In the genomic region with DNA sequence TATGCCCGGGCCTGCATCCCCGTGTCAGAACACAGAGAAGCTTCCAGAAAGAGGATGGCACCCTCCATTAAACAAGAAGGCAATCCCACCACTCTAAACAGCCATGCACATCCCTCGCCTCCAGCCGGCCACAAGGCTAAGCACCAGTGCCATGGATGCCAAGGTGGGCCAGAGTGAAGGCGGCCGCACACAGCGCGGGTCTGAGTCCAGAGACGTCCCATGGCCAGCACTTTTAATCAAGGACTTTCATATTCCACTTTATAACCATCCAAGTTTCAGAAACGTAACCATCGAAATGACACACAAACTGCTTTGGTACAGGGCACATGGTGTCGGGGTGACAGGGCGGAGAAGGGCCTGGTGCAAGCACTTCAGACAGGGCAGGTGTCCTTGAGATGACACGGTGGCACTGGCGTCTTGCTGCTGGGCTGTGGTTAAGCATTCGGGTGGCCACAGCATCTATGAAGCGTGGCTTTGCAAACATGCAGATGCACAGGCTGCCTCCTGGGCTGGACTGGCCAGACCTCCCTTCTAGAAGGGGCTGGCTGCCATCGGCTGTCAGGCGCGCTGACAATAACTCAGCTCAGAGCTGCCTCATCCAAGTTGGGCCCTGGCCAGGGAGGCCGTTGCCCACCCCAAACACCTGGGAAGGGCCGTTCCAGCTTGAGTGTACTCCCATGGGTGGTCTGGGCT, we compare ENCODE assay signal across 10 cellular contexts.
A peak's percentile ranks its signal among the peaks of the same experiment; 100 is the strongest.
DNase-seq lines count a peak whose midpoint lies in the region; ATAC-seq, FAIRE-seq and TF ChIP-seq lines count a peak whose summit lies in the region.
"Had no signal": no experiment of that assay in that cellular context is flagged by ENCODE, and none has a peak within 500 bp of the region (broad histone marks: within the 10 kb centered on the region; RNA-seq: fewer than 3 reads in every experiment).

No MANE protein-coding gene starts in this region.

- H3K9me3 ChIP-seq in keratinocyte (ENCODE audit: control insufficient read depth, low read depth, low read length) (no peaks in the 10 kb centered on the region), stomach (no peaks in the 10 kb centered on the region)

- peaks cover 18% of the 10 kb centered on the region for H3K79me2 ChIP-seq in keratinocyte (ENCODE audit: control insufficient read depth, insufficient read depth, low read length)

- H3K36me3 ChIP-seq in keratinocyte (ENCODE audit: control insufficient read depth in 2 of 2, extremely low read depth in 1 of 2, insufficient read depth in 2 of 2, low read length in 2 of 2) (peaks cover 6 to 23% of the 10 kb centered on the region in 2 experiments), stomach (peaks cover 7 to 85% (median 72%) of the 10 kb centered on the region in 4 donors)

- peaks cover 3% of the 10 kb centered on the region for H3K27me3 Mint-ChIP-seq in brain
- H3K27me3 Mint-ChIP-seq: activated CD4-positive, alpha-beta memory T cell treated with anti-CD3 and anti-CD28 coated beads for 36 hours had no signal

- no peak for FAIRE-seq in keratinocyte (lab: Jason Lieb, UNC)

- H3K36me3 Mint-ChIP-seq in brain = peaks cover 24% of the 10 kb centered on the region
- H3K36me3 Mint-ChIP-seq: activated CD4-positive, alpha-beta memory T cell treated with anti-CD3 and anti-CD28 coated beads for 36 hours had no signal

- H3K27me3 ChIP-seq in keratinocyte (ENCODE audit: control insufficient read depth, extremely low read depth, insufficient read depth, low read length) (no peaks in the 10 kb centered on the region), stomach (no peaks in the 10 kb centered on the region)

- peak overlapping the region; percentile 22 for H3K4me2 ChIP-seq in keratinocyte (ENCODE audit: control insufficient read depth, extremely low read depth, insufficient read depth, low read depth, low read length)

- TF ChIP-seq EP300 in stomach (IDR thresholded peaks at IDR 0.05) = no peak

- dilution Hi-C loops in keratinocyte (cut with MboI; ENCODE audit: extremely low pct_ligation_motif_present, low sequenced_read_pairs) = no loop called here

- ATAC-seq in HG02870 (IDR thresholded peaks at IDR 0.05; ENCODE audit: unreplicated experiment) = no peak

- TF ChIP-seq CTCF in brain (conservative IDR thresholded peaks at IDR 0.05) = no peak
- no peak for TF ChIP-seq CTCF in keratinocyte (optimal IDR thresholded peaks at IDR 0.05 in 1 of 3, IDR thresholded peaks at IDR 0.05 in 1 of 3, conservative IDR thresholded peaks at IDR 0.05 in 1 of 3; ENCODE audit: extremely low read depth in 1 of 3, insufficient read depth in 2 of 3, low read length in 3 of 3)
- no peak for TF ChIP-seq CTCF in stomach (IDR thresholded peaks at IDR 0.05)

- H2AFZ ChIP-seq in keratinocyte (ENCODE audit: control insufficient read depth, low read length) = no peak overlapping the region

- H3K9me1 ChIP-seq in keratinocyte (ENCODE audit: control insufficient read depth, extremely low read depth, insufficient read depth, low read length) = no peaks in the 10 kb centered on the region

- no peak overlapping the region for H3K4me3 Mint-ChIP-seq in brain
- H3K4me3 Mint-ChIP-seq: activated CD4-positive, alpha-beta memory T cell treated with anti-CD3 and anti-CD28 coated beads for 36 hours had no signal

- DNase-seq in DMS79 (lab: John Stamatoyannopoulos, UW) (peak; percentile 89), keratinocyte (ENCODE audit: low read depth, low spot score) (no peak), stomach (no peak), NCI-H146 (lab: John Stamatoyannopoulos, UW) (no peak), ACHN (no peak)
- DNase-seq in stimulated activated CD4-positive, alpha-beta T cell treated with anti-CD3 and anti-CD28 coated beads, Interleukin-1b, Interleukin-23, amount 100 ng/mL, for 48 hours = no peak
- DNase-seq: activated CD4-positive, alpha-beta memory T cell treated with anti-CD3 and anti-CD28 coated beads for 36 hours; MM.1S had no signal

- peak overlapping the region in 3 of 5 experiments; percentile 71 to 82 (median 81) for H3K27ac Mint-ChIP-seq in brain
- H3K27ac Mint-ChIP-seq: activated CD4-positive, alpha-beta memory T cell treated with anti-CD3 and anti-CD28 coated beads for 36 hours had no signal

- no peak for TF ChIP-seq POLR2A in stomach (IDR thresholded peaks at IDR 0.05)

- WGBS in stomach, 5 donors = 80 to 87% (median 83%) methylated on average over 14 to 22 of the region's 22 CpGs

- intact Hi-C loops in stomach (cut with DNase I; ENCODE audit: low total_unique reads) = no loop called here

- no peaks in the 10 kb centered on the region for H3K9me3 Mint-ChIP-seq in brain
- H3K9me3 Mint-ChIP-seq: activated CD4-positive, alpha-beta memory T cell treated with anti-CD3 and anti-CD28 coated beads for 36 hours had no signal

- in situ Hi-C loops in ACHN (cut with HindIII; ENCODE audit: low pct_ligation_motif_present, low pct_unique_long_range_greater_than_20kb, low sequenced_read_pairs) = no loop called here

- peaks cover 16% of the 10 kb centered on the region for H3K4me1 ChIP-seq in keratinocyte (ENCODE audit: control insufficient read depth, extremely low read depth, insufficient read depth, low read length)
- peaks cover 30 to 54% (median 42%) of the 10 kb centered on the region in 4 donors for H3K4me1 ChIP-seq in stomach

- peaks cover 53% of the 10 kb centered on the region for H3K4me1 Mint-ChIP-seq in brain

- H3K27ac ChIP-seq in keratinocyte (ENCODE audit: control insufficient read depth, insufficient read depth, low read length) (no peak overlapping the region), stomach (peak overlapping the region; percentile 9 to 77 (median 64))

- H3K9ac ChIP-seq in keratinocyte (ENCODE audit: control insufficient read depth, extremely low read depth, insufficient read depth, low read length) = no peak overlapping the region

- peaks cover 10% of the 10 kb centered on the region for H4K20me1 ChIP-seq in keratinocyte (ENCODE audit: control insufficient read depth, extremely low read depth, insufficient read depth, low read length)

- H3K4me3 ChIP-seq in keratinocyte (ENCODE audit: control insufficient read depth in 2 of 3, extremely low read depth in 1 of 3, insufficient read depth in 2 of 3, low read depth in 1 of 3, low read length in 3 of 3) = no peak overlapping the region
- no peak overlapping the region for H3K4me3 ChIP-seq in stomach
